ENCODE assay signal across 7 cellular contexts in the genomic region with DNA sequence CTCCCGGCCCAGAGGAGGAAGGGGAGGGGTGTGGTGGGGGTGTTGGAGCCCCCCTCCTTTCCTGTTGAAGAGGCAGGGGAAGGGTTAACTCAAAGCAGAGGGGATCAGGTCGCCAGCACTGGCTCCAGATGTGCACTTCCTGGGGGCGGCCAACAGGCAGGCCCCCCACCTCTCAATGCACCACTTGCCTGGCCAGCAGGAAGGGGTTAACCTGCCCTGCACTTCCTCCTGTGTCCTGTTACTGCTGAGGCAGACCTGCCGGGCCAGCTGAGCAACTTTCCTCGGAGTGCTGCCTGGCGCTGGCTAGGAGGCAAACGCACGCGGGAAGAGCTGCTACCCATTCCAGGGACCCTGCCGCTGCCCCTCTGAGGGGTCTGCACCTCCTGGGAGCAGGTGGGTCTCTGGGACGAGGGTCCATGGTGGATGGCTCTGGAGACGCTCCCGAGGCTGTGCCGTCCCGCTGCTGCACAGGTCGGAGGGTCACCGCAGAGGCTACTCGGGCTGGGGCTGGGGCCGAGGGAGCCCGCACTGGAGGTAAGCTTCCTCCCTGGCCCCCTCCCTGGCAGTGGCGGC.
DNase-seq lines count a peak whose midpoint lies in the region; ATAC-seq lines count a peak whose summit lies in the region.

A gene (plus strand): TSS at position 284 of the 573 bp plus-strand sequence. CDS start 3,822 bp downstream, outside the sequence.

- peaks cover 3% of the 10 kb centered on the region for H3K4me1 ChIP-seq in iPS DF 6.9 (ENCODE audit: control insufficient read depth, insufficient read depth, low read length)

- H3K27ac ChIP-seq in iPS DF 6.9 (ENCODE audit: low read length) (no peak within 1 kb of the TSS), skin epidermis (peak within 1 kb of the TSS in 19 of 21 experiments; percentile 28 to 86 (median 74))

- peak within 1 kb of the TSS; percentile 53; the same call in 1 of the 2 replicates for H3K4me3 ChIP-seq in iPS DF 6.9 (ENCODE audit: low read length)
- H3K4me3 ChIP-seq in skin epidermis = peak within 1 kb of the TSS; percentile 22 to 55 (median 36)

- WGBS in iPS DF 6.9 (ENCODE audit: insufficient coverage, insufficient read length) = no CpG with 5 or more reads among the region's 21 CpGs

- no peak for ATAC-seq in HG03342 (IDR thresholded peaks at IDR 0.05; ENCODE audit: unreplicated experiment)

- peaks cover 4% of the 10 kb centered on the region; the same call in 1 of the 2 replicates for H3K36me3 ChIP-seq in iPS DF 6.9 (ENCODE audit: control insufficient read depth, insufficient read depth, low read length)

- peak; percentile 94 for DNase-seq in HPDE6-E6E7 (ENCODE audit: extremely low spot score)
- peak; percentile 34 for DNase-seq in UCSD-AML1 (lab: John Stamatoyannopoulos, UW; ENCODE audit: unreplicated experiment)
- no peak for DNase-seq in iPS DF 6.9 (ENCODE audit: low read depth, low spot score)
- no peak for DNase-seq in NAMALWA (ENCODE audit: low spot score)
- DNase-seq in activated gamma-delta T cell treated with Interleukin-2 at 50 U/mL for 16 hours = no peak

- H3K9me3 ChIP-seq in iPS DF 6.9 (ENCODE audit: control insufficient read depth, insufficient read depth, low read length) = no peaks in the 10 kb centered on the region

- H3K27me3 ChIP-seq in iPS DF 6.9 (ENCODE audit: control insufficient read depth, insufficient read depth, low read length) = no peaks in the 10 kb centered on the region

Comparison
In these comparisons a context has a peak if more than half of its experiments do, and no peak if none do; other contexts are left out.
1. DNase-seq: peak in HPDE6-E6E7 (single experiment) and UCSD-AML1 (single experiment); none in iPS DF 6.9 (single experiment), NAMALWA (single experiment) and activated gamma-delta T cell treated with Interleukin-2 at 50 U/mL for 16 hours (single experiment).